Comparison of ENCODE assay signal across 1 cellular context in genomic region chr7:149090397-149091195, GRCh38.
A peak's percentile ranks its signal among the peaks of the same experiment; 100 is the strongest.
TF ChIP-seq lines count a peak whose summit lies in the region.

A gene with protein sequence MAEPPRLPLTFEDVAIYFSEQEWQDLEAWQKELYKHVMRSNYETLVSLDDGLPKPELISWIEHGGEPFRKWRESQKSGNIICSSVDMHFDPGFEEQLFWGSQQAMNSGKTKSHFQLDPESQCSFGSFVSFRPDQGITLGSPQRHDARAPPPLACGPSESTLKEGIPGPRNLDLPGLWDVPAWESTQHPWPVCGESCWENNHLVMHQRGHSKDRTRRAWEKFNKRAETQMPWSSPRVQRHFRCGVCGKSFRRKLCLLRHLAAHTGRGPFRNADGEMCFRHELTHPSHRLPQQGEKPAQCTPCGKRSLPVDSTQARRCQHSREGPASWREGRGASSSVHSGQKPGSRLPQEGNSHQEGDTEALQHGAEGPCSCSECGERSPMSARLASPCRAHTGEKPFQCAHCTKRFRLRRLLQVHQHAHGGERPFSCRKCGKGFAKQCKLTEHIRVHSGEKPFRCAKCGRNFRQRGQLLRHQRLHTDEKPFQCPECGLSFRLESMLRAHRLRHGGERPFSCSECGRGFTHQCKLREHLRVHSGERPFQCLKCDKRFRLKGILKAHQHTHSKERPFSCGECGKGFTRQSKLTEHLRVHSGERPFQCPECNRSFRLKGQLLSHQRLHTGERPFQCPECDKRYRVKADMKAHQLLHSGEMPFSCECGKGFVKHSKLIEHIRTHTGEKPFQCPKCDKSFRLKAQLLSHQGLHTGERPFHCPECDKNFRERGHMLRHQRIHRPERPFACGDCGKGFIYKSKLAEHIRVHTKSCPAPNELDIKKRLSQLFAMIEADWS (minus strand): TSS chr7:149090718. CDS start chr7:149090640, 78 bp downstream.

TF ChIP-seq in K562, 482 proteins besides CTCF, POLR2A, EP300 and RAD21 (continued from another document and continues in another):
- TF ChIP-seq CLOCK (CRISPR knock-in tag; IDR thresholded peaks at IDR 0.05; ENCODE audit: borderline replicate concordance) (no peak), ZC3H8 (IDR thresholded peaks at IDR 0.05) (no peak), SREBF2 (CRISPR knock-in tag; IDR thresholded peaks at IDR 0.05) (no peak), ZNF436 (CRISPR knock-in tag; IDR thresholded peaks at IDR 0.05) (no peak), GTF2F1 (IDR thresholded peaks at IDR 0.05; ENCODE audit: low read depth, low read length) (no peak), ESRRB (CRISPR knock-in tag; IDR thresholded peaks at IDR 0.05; ENCODE audit: borderline replicate concordance) (no peak), MECOM (CRISPR knock-in tag; IDR thresholded peaks at IDR 0.05) (no peak), ZNF384 (IDR thresholded peaks at IDR 0.05; ENCODE audit: low read depth, low read length) (peak; percentile 29; the same call in 1 of the 2 replicates), RBFOX2 (IDR thresholded peaks at IDR 0.05; ENCODE audit: low read depth, low read length) (peak; percentile 92), SNRNP70 (optimal IDR thresholded peaks at IDR 0.05; ENCODE audit: low read depth, low read length) (no peak), EHMT2 (IDR thresholded peaks at IDR 0.05) (no peak), TGIF2 (CRISPR knock-in tag; IDR thresholded peaks at IDR 0.05) (no peak), NFXL1 (CRISPR knock-in tag; IDR thresholded peaks at IDR 0.05) (no peak), HOXB6 (CRISPR knock-in tag; IDR thresholded peaks at IDR 0.05; ENCODE audit: borderline replicate concordance) (no peak), JUNB (CRISPR knock-in tag; conservative IDR thresholded peaks at IDR 0.05) (no peak), FOXJ2 (tag; IDR thresholded peaks at IDR 0.05) (no peak), GATA2 (CRISPR knock-in tag; IDR thresholded peaks at IDR 0.05) (no peak), RBM15 (IDR thresholded peaks at IDR 0.05; ENCODE audit: insufficient read depth, low read length) (no peak), MXI1 (IDR thresholded peaks at IDR 0.05; ENCODE audit: low read depth, low read length) (no peak), ILF3 (IDR thresholded peaks at IDR 0.05; ENCODE audit: borderline replicate concordance) (no peak; the same call in 1 of the 2 replicates), PCBP1 (IDR thresholded peaks at IDR 0.05; ENCODE audit: low read depth, low read length, poor library complexity, severe bottlenecking) (peak; percentile 62), NFIX (CRISPR knock-in tag; IDR thresholded peaks at IDR 0.05; ENCODE audit: low read depth) (no peak), ZNF57 (CRISPR knock-in tag; IDR thresholded peaks at IDR 0.05) (no peak), TAF9B (IDR thresholded peaks at IDR 0.05; ENCODE audit: partially characterized antibody) (no peak), HNRNPH1 (optimal IDR thresholded peaks at IDR 0.05; ENCODE audit: low read depth, low read length) (no peak), KHSRP (IDR thresholded peaks at IDR 0.05) (no peak), ZBED1 (IDR thresholded peaks at IDR 0.05) (no peak), SP2 (IDR thresholded peaks at IDR 0.05; ENCODE audit: extremely low read depth, low read depth, low read length, poor library complexity, severe bottlenecking) (no peak), ZNF280B (CRISPR knock-in tag; IDR thresholded peaks at IDR 0.05) (no peak), ZNF512 (tag; IDR thresholded peaks at IDR 0.05) (no peak), SMAD1 (IDR thresholded peaks at IDR 0.05; ENCODE audit: low read depth, low read length, partially characterized antibody) (no peak), RBM34 (IDR thresholded peaks at IDR 0.05; ENCODE audit: borderline replicate concordance, insufficient read depth, low read length) (peak; percentile 97), PHF20 (IDR thresholded peaks at IDR 0.05; ENCODE audit: partially characterized antibody) (peak; percentile 76), DACH1 (IDR thresholded peaks at IDR 0.05; ENCODE audit: partially characterized antibody) (peak; percentile 56), CBX3 (IDR thresholded peaks at IDR 0.05; ENCODE audit: borderline replicate concordance in 1 of 2, low read length in 2 of 2) (no peak), ARNT (IDR thresholded peaks at IDR 0.05) (no peak), ELK3 (CRISPR knock-in tag; IDR thresholded peaks at IDR 0.05) (no peak)
- TF ChIP-seq, protein P1, sequence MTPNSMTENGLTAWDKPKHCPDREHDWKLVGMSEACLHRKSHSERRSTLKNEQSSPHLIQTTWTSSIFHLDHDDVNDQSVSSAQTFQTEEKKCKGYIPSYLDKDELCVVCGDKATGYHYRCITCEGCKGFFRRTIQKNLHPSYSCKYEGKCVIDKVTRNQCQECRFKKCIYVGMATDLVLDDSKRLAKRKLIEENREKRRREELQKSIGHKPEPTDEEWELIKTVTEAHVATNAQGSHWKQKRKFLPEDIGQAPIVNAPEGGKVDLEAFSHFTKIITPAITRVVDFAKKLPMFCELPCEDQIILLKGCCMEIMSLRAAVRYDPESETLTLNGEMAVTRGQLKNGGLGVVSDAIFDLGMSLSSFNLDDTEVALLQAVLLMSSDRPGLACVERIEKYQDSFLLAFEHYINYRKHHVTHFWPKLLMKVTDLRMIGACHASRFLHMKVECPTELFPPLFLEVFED (CRISPR knock-in tag; conservative IDR thresholded peaks at IDR 0.05): 0 out of 2 replicates have a peak, but pooled peaks have one; percentile 48
- TF ChIP-seq, protein P2, sequence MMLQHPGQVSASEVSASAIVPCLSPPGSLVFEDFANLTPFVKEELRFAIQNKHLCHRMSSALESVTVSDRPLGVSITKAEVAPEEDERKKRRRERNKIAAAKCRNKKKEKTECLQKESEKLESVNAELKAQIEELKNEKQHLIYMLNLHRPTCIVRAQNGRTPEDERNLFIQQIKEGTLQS (IDR thresholded peaks at IDR 0.05): no peak
- TF ChIP-seq, protein P2 (CRISPR knock-in tag; conservative IDR thresholded peaks at IDR 0.05): peak; percentile 91
- TF ChIP-seq, protein P3, sequence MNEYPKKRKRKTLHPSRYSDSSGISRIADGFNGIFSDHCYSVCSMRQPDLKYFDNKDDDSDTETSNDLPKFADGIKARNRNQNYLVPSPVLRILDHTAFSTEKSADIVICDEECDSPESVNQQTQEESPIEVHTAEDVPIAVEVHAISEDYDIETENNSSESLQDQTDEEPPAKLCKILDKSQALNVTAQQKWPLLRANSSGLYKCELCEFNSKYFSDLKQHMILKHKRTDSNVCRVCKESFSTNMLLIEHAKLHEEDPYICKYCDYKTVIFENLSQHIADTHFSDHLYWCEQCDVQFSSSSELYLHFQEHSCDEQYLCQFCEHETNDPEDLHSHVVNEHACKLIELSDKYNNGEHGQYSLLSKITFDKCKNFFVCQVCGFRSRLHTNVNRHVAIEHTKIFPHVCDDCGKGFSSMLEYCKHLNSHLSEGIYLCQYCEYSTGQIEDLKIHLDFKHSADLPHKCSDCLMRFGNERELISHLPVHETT (CRISPR knock-in tag; conservative IDR thresholded peaks at IDR 0.05 in 1 of 2, IDR thresholded peaks at IDR 0.05 in 1 of 2): peak in 1 of 2 experiments; percentile 87; a peak in 2 of 4 replicates
- TF ChIP-seq, protein P4, sequence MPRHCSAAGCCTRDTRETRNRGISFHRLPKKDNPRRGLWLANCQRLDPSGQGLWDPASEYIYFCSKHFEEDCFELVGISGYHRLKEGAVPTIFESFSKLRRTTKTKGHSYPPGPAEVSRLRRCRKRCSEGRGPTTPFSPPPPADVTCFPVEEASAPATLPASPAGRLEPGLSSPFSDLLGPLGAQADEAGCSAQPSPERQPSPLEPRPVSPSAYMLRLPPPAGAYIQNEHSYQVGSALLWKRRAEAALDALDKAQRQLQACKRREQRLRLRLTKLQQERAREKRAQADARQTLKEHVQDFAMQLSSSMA (CRISPR knock-in tag; IDR thresholded peaks at IDR 0.05): peak; percentile 35; the same call in 1 of the 2 replicates
- TF ChIP-seq, protein P5, sequence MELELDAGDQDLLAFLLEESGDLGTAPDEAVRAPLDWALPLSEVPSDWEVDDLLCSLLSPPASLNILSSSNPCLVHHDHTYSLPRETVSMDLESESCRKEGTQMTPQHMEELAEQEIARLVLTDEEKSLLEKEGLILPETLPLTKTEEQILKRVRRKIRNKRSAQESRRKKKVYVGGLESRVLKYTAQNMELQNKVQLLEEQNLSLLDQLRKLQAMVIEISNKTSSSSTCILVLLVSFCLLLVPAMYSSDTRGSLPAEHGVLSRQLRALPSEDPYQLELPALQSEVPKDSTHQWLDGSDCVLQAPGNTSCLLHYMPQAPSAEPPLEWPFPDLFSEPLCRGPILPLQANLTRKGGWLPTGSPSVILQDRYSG (tag; conservative IDR thresholded peaks at IDR 0.05; ENCODE audit: low read depth): no peak
- TF ChIP-seq, protein P6, sequence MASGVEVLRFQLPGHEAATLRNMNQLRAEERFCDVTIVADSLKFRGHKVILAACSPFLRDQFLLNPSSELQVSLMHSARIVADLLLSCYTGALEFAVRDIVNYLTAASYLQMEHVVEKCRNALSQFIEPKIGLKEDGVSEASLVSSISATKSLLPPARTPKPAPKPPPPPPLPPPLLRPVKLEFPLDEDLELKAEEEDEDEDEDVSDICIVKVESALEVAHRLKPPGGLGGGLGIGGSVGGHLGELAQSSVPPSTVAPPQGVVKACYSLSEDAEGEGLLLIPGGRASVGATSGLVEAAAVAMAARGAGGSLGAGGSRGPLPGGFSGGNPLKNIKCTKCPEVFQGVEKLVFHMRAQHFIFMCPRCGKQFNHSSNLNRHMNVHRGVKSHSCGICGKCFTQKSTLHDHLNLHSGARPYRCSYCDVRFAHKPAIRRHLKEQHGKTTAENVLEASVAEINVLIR (CRISPR knock-in tag; IDR thresholded peaks at IDR 0.05): 0 out of 2 replicates have a peak, but pooled peaks have one; percentile 8
